Comparison of ENCODE assay signal across 1 cellular context in the genomic region with DNA sequence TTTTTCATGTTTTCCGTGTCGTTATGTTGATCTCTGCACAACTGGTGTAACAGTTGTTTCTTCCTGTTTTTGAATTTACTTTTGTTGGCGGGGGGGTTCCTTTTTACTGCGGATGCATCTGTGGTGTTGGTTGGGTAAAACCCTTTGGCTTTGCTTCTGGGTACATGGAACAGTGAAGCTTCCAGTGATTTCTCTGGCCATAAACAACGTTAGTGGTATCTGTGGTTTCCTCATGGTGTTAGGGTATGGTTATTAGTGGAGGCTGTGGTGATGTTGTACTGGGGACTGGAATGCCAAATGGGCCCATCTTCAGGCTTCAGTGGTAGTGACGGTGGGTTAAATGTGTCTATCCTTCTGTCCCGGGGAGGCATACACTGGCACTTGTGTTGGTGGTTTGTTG.
TF ChIP-seq lines count a peak whose summit lies in the region.

No MANE protein-coding gene starts in this region.

TF ChIP-seq in H1, 55 proteins besides CTCF, POLR2A, EP300 and RAD21:
- TF ChIP-seq CBX8 (IDR thresholded peaks at IDR 0.05; ENCODE audit: borderline replicate concordance, low read depth, low read length) (no peak), CBX5 (IDR thresholded peaks at IDR 0.05; ENCODE audit: low read depth, low read length) (no peak), CREB1 (IDR thresholded peaks at IDR 0.05) (no peak), SIN3A (conservative IDR thresholded peaks at IDR 0.05 in 1 of 2, IDR thresholded peaks at IDR 0.05 in 1 of 2; ENCODE audit: low read depth in 1 of 2, low read length in 2 of 2) (no peak), NRF1 (IDR thresholded peaks at IDR 0.05; ENCODE audit: low read depth, low read length) (no peak), BCL11A (IDR thresholded peaks at IDR 0.05; ENCODE audit: low read depth in 2 of 2, low read length in 2 of 2) (no peak), KDM4A (IDR thresholded peaks at IDR 0.05; ENCODE audit: low read depth, low read length, severe bottlenecking) (no peak), POU5F1 (IDR thresholded peaks at IDR 0.05; ENCODE audit: low read depth, low read length) (no peak), SAP30 (IDR thresholded peaks at IDR 0.05; ENCODE audit: insufficient read depth, insufficient replicate concordance, low read length) (no peak), TCF12 (IDR thresholded peaks at IDR 0.05; ENCODE audit: low read depth, low read length) (no peak), TEAD4 (IDR thresholded peaks at IDR 0.05; ENCODE audit: low read depth, low read length) (no peak), SIRT6 (IDR thresholded peaks at IDR 0.05; ENCODE audit: low read length) (no peak), CEBPB (IDR thresholded peaks at IDR 0.05; ENCODE audit: low read depth, low read length) (no peak), HDAC2 (IDR thresholded peaks at IDR 0.05; ENCODE audit: borderline replicate concordance in 1 of 2, low read depth in 2 of 2, low read length in 2 of 2) (no peak)
- TF ChIP-seq, protein P1, sequence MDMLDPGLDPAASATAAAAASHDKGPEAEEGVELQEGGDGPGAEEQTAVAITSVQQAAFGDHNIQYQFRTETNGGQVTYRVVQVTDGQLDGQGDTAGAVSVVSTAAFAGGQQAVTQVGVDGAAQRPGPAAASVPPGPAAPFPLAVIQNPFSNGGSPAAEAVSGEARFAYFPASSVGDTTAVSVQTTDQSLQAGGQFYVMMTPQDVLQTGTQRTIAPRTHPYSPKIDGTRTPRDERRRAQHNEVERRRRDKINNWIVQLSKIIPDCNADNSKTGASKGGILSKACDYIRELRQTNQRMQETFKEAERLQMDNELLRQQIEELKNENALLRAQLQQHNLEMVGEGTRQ (IDR thresholded peaks at IDR 0.05; ENCODE audit: low read length), result no peak
- TF ChIP-seq, protein P2, sequence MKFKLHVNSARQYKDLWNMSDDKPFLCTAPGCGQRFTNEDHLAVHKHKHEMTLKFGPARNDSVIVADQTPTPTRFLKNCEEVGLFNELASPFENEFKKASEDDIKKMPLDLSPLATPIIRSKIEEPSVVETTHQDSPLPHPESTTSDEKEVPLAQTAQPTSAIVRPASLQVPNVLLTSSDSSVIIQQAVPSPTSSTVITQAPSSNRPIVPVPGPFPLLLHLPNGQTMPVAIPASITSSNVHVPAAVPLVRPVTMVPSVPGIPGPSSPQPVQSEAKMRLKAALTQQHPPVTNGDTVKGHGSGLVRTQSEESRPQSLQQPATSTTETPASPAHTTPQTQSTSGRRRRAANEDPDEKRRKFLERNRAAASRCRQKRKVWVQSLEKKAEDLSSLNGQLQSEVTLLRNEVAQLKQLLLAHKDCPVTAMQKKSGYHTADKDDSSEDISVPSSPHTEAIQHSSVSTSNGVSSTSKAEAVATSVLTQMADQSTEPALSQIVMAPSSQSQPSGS (IDR thresholded peaks at IDR 0.05; ENCODE audit: low read length), result no peak
